ENCODE assay signal across 13 cellular contexts in the genomic region with DNA sequence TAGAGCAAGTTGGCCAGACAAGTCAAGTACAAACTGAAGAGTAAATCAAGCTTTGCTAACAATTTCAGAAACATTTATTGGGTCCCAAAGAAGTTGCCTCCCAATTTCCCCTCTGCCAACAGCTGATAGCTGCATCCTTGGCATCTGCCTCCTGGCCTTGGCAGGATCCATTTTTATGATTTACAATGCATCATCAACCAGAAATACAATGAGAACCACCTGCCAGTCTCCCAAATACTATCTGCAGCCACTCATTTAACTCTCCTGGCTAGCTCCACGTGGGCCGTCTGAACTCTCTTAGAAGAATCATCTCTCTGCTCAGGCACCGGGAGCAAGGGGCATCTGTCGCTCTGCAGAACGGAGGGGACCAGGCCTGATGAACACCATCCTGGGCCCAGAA. TPM values are rescaled to one million over a fixed set of nuclear protein-coding genes. Genes with fewer than 3 reads are reported as not detected.
DNase-seq lines count a peak whose midpoint lies in the region; ATAC-seq and TF ChIP-seq lines count a peak whose summit lies in the region.
"Had no signal": no experiment of that assay in that cellular context is flagged by ENCODE, and none has a peak within 500 bp of the region (broad histone marks: within the 10 kb centered on the region; RNA-seq: fewer than 3 reads in every experiment).

No MANE protein-coding gene starts in this region.

- H3K4me1 Mint-ChIP-seq in activated naive CD4-positive, alpha-beta T cell treated with anti-CD3 and anti-CD28 coated beads for 36 hours (ENCODE audit: low read depth), result peaks cover 33% of the 10 kb centered on the region
- peaks cover 16 to 18% of the 10 kb centered on the region in 2 donors for H3K4me1 Mint-ChIP-seq in effector memory CD8-positive, alpha-beta T cell (ENCODE audit: low read depth in 2 of 2)

- H3K27ac ChIP-seq in PC-3 (ENCODE audit: low read length) (no peak overlapping the region), smooth muscle cell (ENCODE audit: low read depth) (peak overlapping the region; percentile 98), Peyer's patch (no peak overlapping the region)
- H3K27ac ChIP-seq: right atrium auricular region, upper lobe of left lung had no signal

- no peak for ATAC-seq in PC-3
- no peak for ATAC-seq in effector memory CD8-positive, alpha-beta T cell (replicated peaks)
- ATAC-seq: esophagus mucosa had no signal

- no peaks in the 10 kb centered on the region for H3K27me3 Mint-ChIP-seq in activated naive CD4-positive, alpha-beta T cell treated with anti-CD3 and anti-CD28 coated beads for 36 hours (ENCODE audit: low read depth)
- H3K27me3 Mint-ChIP-seq in effector memory CD8-positive, alpha-beta T cell, result no peaks in the 10 kb centered on the region

- POLR2A ChIA-PET in PC-3 (lab: Charles Lee; ENCODE audit: unreplicated experiment), result no interaction called here

- no TSS peak for BruUV-seq in PC-3 (replicated peaks; lab: Mats Ljungman, UMichigan)

- H2AFZ ChIP-seq in PC-3 (ENCODE audit: low read length) (no peak overlapping the region), smooth muscle cell (ENCODE audit: low read depth) (no peak overlapping the region)

- H3K9me2 ChIP-seq in PC-3 (replicated peaks; ENCODE audit: low read length), result no peaks in the 10 kb centered on the region

- in situ Hi-C loops in G401 (cut with HindIII; ENCODE audit: low sequenced_read_pairs), result no loop called here

- peak overlapping the region; percentile 95 for H3K4me3 ChIP-seq in PC-3 (ENCODE audit: low read length)
- no peak overlapping the region for H3K4me3 ChIP-seq in smooth muscle cell
- no peak overlapping the region for H3K4me3 ChIP-seq in Peyer's patch
- H3K4me3 ChIP-seq: right atrium auricular region, upper lobe of left lung had no signal

- 94% methylated on average over 5 of the region's 5 CpGs for WGBS in smooth muscle cell (ENCODE audit: low lambda C conversion rate)

- H3K9me3 ChIP-seq in PC-3 (ENCODE audit: low read length) (no peaks in the 10 kb centered on the region), smooth muscle cell (replicated peaks; ENCODE audit: low read depth) (no peaks in the 10 kb centered on the region), Peyer's patch (no peaks in the 10 kb centered on the region)
- H3K9me3 ChIP-seq: right atrium auricular region, upper lobe of left lung had no signal

- H3K9me3 Mint-ChIP-seq in activated naive CD4-positive, alpha-beta T cell treated with anti-CD3 and anti-CD28 coated beads for 36 hours, result no peaks in the 10 kb centered on the region
- H3K9me3 Mint-ChIP-seq in effector memory CD8-positive, alpha-beta T cell, result no peaks in the 10 kb centered on the region

- H3K9ac ChIP-seq in PC-3 (ENCODE audit: low read length), result no peak overlapping the region
- no peak overlapping the region for H3K9ac ChIP-seq in smooth muscle cell (ENCODE audit: low read depth)

- H4K20me1 ChIP-seq in PC-3 (ENCODE audit: low read length) (peaks cover 25% of the 10 kb centered on the region), smooth muscle cell (ENCODE audit: low read depth) (peaks cover 61% of the 10 kb centered on the region)

- DNase-seq in activated naive CD4-positive, alpha-beta T cell treated with anti-CD3 and anti-CD28 coated beads for 36 hours, result no peak
- DNase-seq in activated naive CD4-positive, alpha-beta T cell treated with anti-CD3 and anti-CD28 coated beads, Interleukin-2, amount 50 U/mL, for 16 hours, result no peak
- DNase-seq in PC-3 (no peak), smooth muscle cell (lab: John Stamatoyannopoulos, UW; ENCODE audit: unreplicated experiment) (no peak), Peyer's patch (no peak), G401 (ENCODE audit: low spot score) (no peak), NCI-H526 (lab: John Stamatoyannopoulos, UW) (no peak)
- DNase-seq in effector memory CD8-positive, alpha-beta T cell, result no peak
- DNase-seq: GF-D8, NCI-H1417, upper lobe of left lung had no signal

- peaks cover 18% of the 10 kb centered on the region for H3K4me1 ChIP-seq in PC-3 (ENCODE audit: insufficient read depth, low read length)
- peaks cover 10% of the 10 kb centered on the region for H3K4me1 ChIP-seq in smooth muscle cell (ENCODE audit: low read depth)
- peaks cover 0 to 17% (median 10%) of the 10 kb centered on the region in 4 donors for H3K4me1 ChIP-seq in Peyer's patch

- H3K79me2 ChIP-seq in PC-3 (ENCODE audit: low read length) (peaks cover 62% of the 10 kb centered on the region), smooth muscle cell (ENCODE audit: low read depth) (peaks cover 51% of the 10 kb centered on the region)

- H3K27ac Mint-ChIP-seq in activated naive CD4-positive, alpha-beta T cell treated with anti-CD3 and anti-CD28 coated beads for 36 hours, result peak overlapping the region; percentile 98
- peak overlapping the region; percentile 91 to 97 for H3K27ac Mint-ChIP-seq in effector memory CD8-positive, alpha-beta T cell

- TF ChIP-seq CTCF in PC-3 (conservative IDR thresholded peaks at IDR 0.05; ENCODE audit: low read depth, low read length), result no peak
- TF ChIP-seq CTCF in smooth muscle cell (IDR thresholded peaks at IDR 0.05; ENCODE audit: borderline replicate concordance, insufficient read depth, poor library complexity, severe bottlenecking), result no peak
- TF ChIP-seq CTCF in Peyer's patch (IDR thresholded peaks at IDR 0.05), result no peak

- H3K4me3 Mint-ChIP-seq in activated naive CD4-positive, alpha-beta T cell treated with anti-CD3 and anti-CD28 coated beads for 36 hours, result peak overlapping the region; percentile 89
- H3K4me3 Mint-ChIP-seq in effector memory CD8-positive, alpha-beta T cell, result no peak overlapping the region

- TF ChIP-seq POLR2A in Peyer's patch (IDR thresholded peaks at IDR 0.05), result no peak

- H3K36me3 ChIP-seq in PC-3 (ENCODE audit: low read depth, low read length) (peaks cover 29% of the 10 kb centered on the region), smooth muscle cell (ENCODE audit: low read depth) (no peaks in the 10 kb centered on the region), Peyer's patch (peaks cover 0 to 19% (median 0%) of the 10 kb centered on the region in 3 donors)

- H3K27me3 ChIP-seq in PC-3 (ENCODE audit: low read length) (no peaks in the 10 kb centered on the region), smooth muscle cell (ENCODE audit: low read depth) (no peaks in the 10 kb centered on the region), Peyer's patch (no peaks in the 10 kb centered on the region)
- H3K27me3 ChIP-seq: right atrium auricular region, upper lobe of left lung had no signal

- H3K36me3 Mint-ChIP-seq in activated naive CD4-positive, alpha-beta T cell treated with anti-CD3 and anti-CD28 coated beads for 36 hours (ENCODE audit: low read depth), result peaks cover 42% of the 10 kb centered on the region
- H3K36me3 Mint-ChIP-seq in effector memory CD8-positive, alpha-beta T cell (ENCODE audit: insufficient read depth), result peaks cover 62% of the 10 kb centered on the region

- intact Hi-C loops in activated naive CD4-positive, alpha-beta T cell treated with anti-CD3 and anti-CD28 coated beads for 36 hours (cut with micrococcal nuclease), result no loop called here
- intact Hi-C loops in PC-3 (cut with micrococcal nuclease), result no loop called here

- H3F3A ChIP-seq in PC-3 (ENCODE audit: low read length, unreplicated experiment), result no peaks in the 10 kb centered on the region
- H3F3A ChIP-seq in smooth muscle cell (ENCODE audit: low read depth), result peaks cover 12% of the 10 kb centered on the region

- CTCF ChIA-PET in activated naive CD4-positive, alpha-beta T cell treated with anti-CD3 and anti-CD28 coated beads for 36 hours (lab: Charles Lee), result interaction anchor here (0.7 to 1.0 kb wide), 2 partner anchors 9 to 86 kb away, joined by 3 read pairs; no protein-coding TSS in a partner anchor
- CTCF ChIA-PET in PC-3 (lab: Charles Lee), result interaction anchor here (0.9 kb wide), 1 partner anchor 28 kb away, joined by 4 read pairs; the partner anchor contains the start of gene RPL36

- H3K4me2 ChIP-seq in PC-3 (ENCODE audit: low read length), result peak overlapping the region; percentile 84
- H3K4me2 ChIP-seq in smooth muscle cell, result peak overlapping the region; percentile 96

RNA-seq across cellular contexts. Expression of gene LONP1, which starts 2.7 kb away (rescaled TPM):
- total RNA-seq in activated naive CD4-positive, alpha-beta T cell treated with anti-CD3 and anti-CD28 coated beads for 36 hours, result 100 to 1,000 TPM; 223 to 229 TPM
- total RNA-seq in PC-3 (2014; rRNA removed) (217 and 306 TPM in 2 replicates), smooth muscle cell (30.2 and 31.6 TPM in 2 replicates), Peyer's patch (10 to 100 TPM; 31.7 to 75.9 (median 47.4) TPM)
- 67.7 and 82.6 TPM in 2 replicates for polyA plus RNA-seq in smooth muscle cell
- 240 and 246 TPM in 2 replicates for total RNA-seq in G401 (2014; rRNA removed; shearing (Covaris generic))

RNA-seq across cellular contexts. Expression of gene CATSPERD, which starts 3.2 kb away (rescaled TPM):
- total RNA-seq in activated naive CD4-positive, alpha-beta T cell treated with anti-CD3 and anti-CD28 coated beads for 36 hours, result not detected
- not detected in 2 replicates for total RNA-seq in PC-3 (2014; rRNA removed)
- total RNA-seq in smooth muscle cell, result not detected in 2 replicates
- polyA plus RNA-seq in smooth muscle cell, result not detected in 2 replicates
- not detected for total RNA-seq in Peyer's patch
- total RNA-seq in G401 (2014; rRNA removed; shearing (Covaris generic)), result not detected in 2 replicates
- total RNA-seq: esophagus mucosa, right atrium auricular region had no signal

RNA-seq across cellular contexts. Expression of gene RPL36, which starts 27.1 kb away (rescaled TPM):
- 1,000 to 10,000 TPM; 1,916 to 2,003 TPM for total RNA-seq in activated naive CD4-positive, alpha-beta T cell treated with anti-CD3 and anti-CD28 coated beads for 36 hours
- total RNA-seq in PC-3 (2014; rRNA removed) (2,190 and 2,470 TPM in 2 replicates), smooth muscle cell (591 and 641 TPM in 2 replicates), Peyer's patch (100 to 1,000 TPM; 170 to 440 (median 262) TPM)
- polyA plus RNA-seq in smooth muscle cell, result 1,079 and 1,182 TPM in 2 replicates
- total RNA-seq in G401 (2014; rRNA removed; shearing (Covaris generic)), result 758 and 1,281 TPM in 2 replicates

RNA-seq across cellular contexts. Expression of gene HSD11B1L, which starts 36.4 kb away (rescaled TPM):
- total RNA-seq in activated naive CD4-positive, alpha-beta T cell treated with anti-CD3 and anti-CD28 coated beads for 36 hours, result 1 to 10 TPM; 2.6 to 3.0 TPM
- 8.6 and 10.9 TPM in 2 replicates for total RNA-seq in PC-3 (2014; rRNA removed)
- 10.3 and 28.0 TPM in 2 replicates for total RNA-seq in smooth muscle cell
- polyA plus RNA-seq in smooth muscle cell, result 28.4 and 28.5 TPM in 2 replicates
- 10 to 100 TPM in 1 of 4 donors, 1 to 10 TPM in 2, not detected in 1; 4.9 to 17.3 (median 7.2) TPM for total RNA-seq in Peyer's patch
- total RNA-seq in G401 (2014; rRNA removed; shearing (Covaris generic)), result 15.1 and 18.8 TPM in 2 replicates

RNA-seq across cellular contexts. Expression of gene MICOS13, which starts 36.9 kb away (rescaled TPM):
- total RNA-seq in activated naive CD4-positive, alpha-beta T cell treated with anti-CD3 and anti-CD28 coated beads for 36 hours, result 10 to 100 TPM; 43.3 to 44.8 TPM
- total RNA-seq in PC-3 (2014; rRNA removed) (331 and 456 TPM in 2 replicates), smooth muscle cell (29.8 and 45.2 TPM in 2 replicates), Peyer's patch (10 to 100 TPM; 11.6 to 48.0 (median 40.0) TPM)
- 143 and 151 TPM in 2 replicates for polyA plus RNA-seq in smooth muscle cell
- total RNA-seq in G401 (2014; rRNA removed; shearing (Covaris generic)), result 36.5 and 74.5 TPM in 2 replicates
